Comparison of ENCODE assay signal across 15 cellular contexts in genomic region chr13:110624766-110625756, GRCh38. TPM values are rescaled to one million over a fixed set of nuclear protein-coding genes. Genes with fewer than 3 reads are reported as not detected.
DNase-seq lines count a peak whose midpoint lies in the region; ATAC-seq and TF ChIP-seq lines count a peak whose summit lies in the region.
"Had no signal": no experiment of that assay in that cellular context is flagged by ENCODE, and none has a peak within 500 bp of the region (broad histone marks: within the 10 kb centered on the region; RNA-seq: fewer than 3 reads in every experiment).

No MANE protein-coding gene starts in this region.

- H3K4me1 Mint-ChIP-seq in activated CD4-positive, alpha-beta memory T cell treated with anti-CD3 and anti-CD28 coated beads for 36 hours (ENCODE audit: low read depth), result peaks cover 36% of the 10 kb centered on the region
- peaks cover 24% of the 10 kb centered on the region for H3K4me1 Mint-ChIP-seq in activated CD4-positive, alpha-beta memory T cell treated with anti-CD3 and anti-CD28 coated beads, Interleukin-2, amount 10 ng/mL, durations not matched to agents 7 days and 5 days
- peaks cover 32% of the 10 kb centered on the region for H3K4me1 Mint-ChIP-seq in mesothelial cell of epicardium
- H3K4me1 Mint-ChIP-seq in stimulated activated memory B cell treated with anti-CD40 and anti-IgM and Interleukin-4, amounts not matched to agents 10 μg/mL and 1 μg/mL and 100 μg/mL, for 72 hours, result peaks cover 25% of the 10 kb centered on the region

- H3K4me3 Mint-ChIP-seq in activated CD4-positive, alpha-beta memory T cell treated with anti-CD3 and anti-CD28 coated beads for 36 hours, result no peak overlapping the region
- no peak overlapping the region for H3K4me3 Mint-ChIP-seq in activated CD4-positive, alpha-beta memory T cell treated with anti-CD3 and anti-CD28 coated beads, Interleukin-2, amount 10 ng/mL, durations not matched to agents 7 days and 5 days
- H3K4me3 Mint-ChIP-seq in mesothelial cell of epicardium, result no peak overlapping the region
- no peak overlapping the region for H3K4me3 Mint-ChIP-seq in stimulated activated memory B cell treated with anti-CD40 and anti-IgM and Interleukin-4, amounts not matched to agents 10 μg/mL and 1 μg/mL and 100 μg/mL, for 72 hours
- H3K4me3 Mint-ChIP-seq: CD8-positive, alpha-beta memory T cell had no signal

- H3K27me3 Mint-ChIP-seq in activated CD4-positive, alpha-beta memory T cell treated with anti-CD3 and anti-CD28 coated beads for 36 hours, result no peaks in the 10 kb centered on the region
- H3K27me3 Mint-ChIP-seq in activated CD4-positive, alpha-beta memory T cell treated with anti-CD3 and anti-CD28 coated beads, Interleukin-2, amount 10 ng/mL, durations not matched to agents 7 days and 5 days, result no peaks in the 10 kb centered on the region
- no peaks in the 10 kb centered on the region for H3K27me3 Mint-ChIP-seq in mesothelial cell of epicardium (ENCODE audit: low read depth)
- H3K27me3 Mint-ChIP-seq in stimulated activated memory B cell treated with anti-CD40 and anti-IgM and Interleukin-4, amounts not matched to agents 10 μg/mL and 1 μg/mL and 100 μg/mL, for 72 hours, result no peaks in the 10 kb centered on the region
- H3K27me3 Mint-ChIP-seq: CD8-positive, alpha-beta memory T cell; naive B cell had no signal

- CTCF ChIA-PET in activated CD4-positive, alpha-beta memory T cell treated with anti-CD3 and anti-CD28 coated beads for 36 hours (lab: Charles Lee), result no interaction called here
- CTCF ChIA-PET in activated CD4-positive, alpha-beta memory T cell treated with anti-CD3 and anti-CD28 coated beads, Interleukin-2, amount 10 ng/mL, durations not matched to agents 7 days and 5 days (lab: Charles Lee), result no interaction called here

- H3K27ac Mint-ChIP-seq in activated CD4-positive, alpha-beta memory T cell treated with anti-CD3 and anti-CD28 coated beads for 36 hours, result peak overlapping the region; percentile 9
- no peak overlapping the region for H3K27ac Mint-ChIP-seq in activated CD4-positive, alpha-beta memory T cell treated with anti-CD3 and anti-CD28 coated beads, Interleukin-2, amount 10 ng/mL, durations not matched to agents 7 days and 5 days
- H3K27ac Mint-ChIP-seq in mesothelial cell of epicardium, result peak overlapping the region; percentile 75
- H3K27ac Mint-ChIP-seq in stimulated activated memory B cell treated with anti-CD40 and anti-IgM and Interleukin-4, amounts not matched to agents 10 μg/mL and 1 μg/mL and 100 μg/mL, for 72 hours, result peak overlapping the region; percentile 59

- TF ChIP-seq CTCF in VCaP (conservative IDR thresholded peaks at IDR 0.05) (no peak), mesothelial cell of epicardium (IDR thresholded peaks at IDR 0.05; ENCODE audit: unreplicated experiment) (no peak), GM13977 (IDR thresholded peaks at IDR 0.05; ENCODE audit: extremely low read depth, insufficient read depth, missing control alignments) (no peak)

- no peaks in the 10 kb centered on the region for H3K9me3 Mint-ChIP-seq in activated CD4-positive, alpha-beta memory T cell treated with anti-CD3 and anti-CD28 coated beads for 36 hours
- no peaks in the 10 kb centered on the region for H3K9me3 Mint-ChIP-seq in activated CD4-positive, alpha-beta memory T cell treated with anti-CD3 and anti-CD28 coated beads, Interleukin-2, amount 10 ng/mL, durations not matched to agents 7 days and 5 days
- H3K9me3 Mint-ChIP-seq in mesothelial cell of epicardium, result no peaks in the 10 kb centered on the region
- H3K9me3 Mint-ChIP-seq in stimulated activated memory B cell treated with anti-CD40 and anti-IgM and Interleukin-4, amounts not matched to agents 10 μg/mL and 1 μg/mL and 100 μg/mL, for 72 hours, result no peaks in the 10 kb centered on the region
- H3K9me3 Mint-ChIP-seq: CD8-positive, alpha-beta memory T cell; naive B cell had no signal

- no peak for ATAC-seq in stimulated activated memory B cell treated with anti-CD40 and anti-IgM and Interleukin-4, amounts not matched to agents 10 μg/mL and 1 μg/mL and 100 μg/mL, for 72 hours
- ATAC-seq in HG02840 (IDR thresholded peaks at IDR 0.05; ENCODE audit: low FRiP score, unreplicated experiment), result no peak
- ATAC-seq: heart left ventricle had no signal

- H3K36me3 Mint-ChIP-seq in activated CD4-positive, alpha-beta memory T cell treated with anti-CD3 and anti-CD28 coated beads for 36 hours, result peaks cover 28% of the 10 kb centered on the region
- peaks cover 31% of the 10 kb centered on the region for H3K36me3 Mint-ChIP-seq in activated CD4-positive, alpha-beta memory T cell treated with anti-CD3 and anti-CD28 coated beads, Interleukin-2, amount 10 ng/mL, durations not matched to agents 7 days and 5 days (ENCODE audit: low read depth)
- H3K36me3 Mint-ChIP-seq in mesothelial cell of epicardium, result peaks cover 6% of the 10 kb centered on the region
- H3K36me3 Mint-ChIP-seq in stimulated activated memory B cell treated with anti-CD40 and anti-IgM and Interleukin-4, amounts not matched to agents 10 μg/mL and 1 μg/mL and 100 μg/mL, for 72 hours, result peaks cover 40% of the 10 kb centered on the region

- peak overlapping the region; percentile 89 for H3K27ac ChIP-seq in VCaP
- H3K27ac ChIP-seq: thoracic aorta had no signal

- no peak for DNase-seq in activated CD4-positive, alpha-beta memory T cell treated with anti-CD3 and anti-CD28 coated beads for 36 hours
- no peak for DNase-seq in activated CD4-positive, alpha-beta memory T cell treated with anti-CD3 and anti-CD28 coated beads, Interleukin-2, amount 10 ng/mL, durations not matched to agents 7 days and 5 days
- DNase-seq in mesothelial cell of epicardium (ENCODE audit: low spot score in 2 of 2, unreplicated experiment in 2 of 2) (no peak), GM13977 (ENCODE audit: low spot score) (no peak), cerebellar cortex (ENCODE audit: low spot score) (no peak)
- DNase-seq: activated gamma-delta T cell treated with Interleukin-2 at 50 U/mL for 16 hours; aorta; CD8-positive, alpha-beta memory T cell; heart left ventricle; naive B cell; stimulated activated CD4-positive, alpha-beta T cell treated with anti-CD3 and anti-CD28 coated beads, Interleukin-1b, Interleukin-23, amount 100 ng/mL, for 48 hours had no signal

- POLR2A ChIA-PET in activated CD4-positive, alpha-beta memory T cell treated with anti-CD3 and anti-CD28 coated beads for 36 hours (lab: Charles Lee), result no interaction called here
- POLR2A ChIA-PET in activated CD4-positive, alpha-beta memory T cell treated with anti-CD3 and anti-CD28 coated beads, Interleukin-2, amount 10 ng/mL, durations not matched to agents 7 days and 5 days (lab: Charles Lee), result no interaction called here

- intact Hi-C loops in activated CD4-positive, alpha-beta memory T cell treated with anti-CD3 and anti-CD28 coated beads for 36 hours (cut with micrococcal nuclease), result no loop called here

- in situ Hi-C loops in GM13977 (cut with MboI; ENCODE audit: low pct_unique_long_range_greater_than_20kb, low sequenced_read_pairs, unreplicated experiment), result loop anchor here (25.0 kb wide), 1 partner anchor 187 kb away; no protein-coding TSS in a partner anchor

RNA-seq across cellular contexts. Expression of gene NAXD, which starts 9.7 kb away (rescaled TPM):
- total RNA-seq in activated CD4-positive, alpha-beta memory T cell treated with anti-CD3 and anti-CD28 coated beads for 36 hours, result 10 to 100 TPM; 22.6 to 22.9 TPM
- 10 to 100 TPM; 29.6 to 30.8 TPM for total RNA-seq in activated CD4-positive, alpha-beta memory T cell treated with anti-CD3 and anti-CD28 coated beads, Interleukin-2, amount 10 ng/mL, durations not matched to agents 7 days and 5 days
- total RNA-seq in mesothelial cell of epicardium, result 39.5 to 41.4 TPM (median 40.8 TPM) in 3 replicates
